ENCODE assay signal across 11 cellular contexts in the genomic region with DNA sequence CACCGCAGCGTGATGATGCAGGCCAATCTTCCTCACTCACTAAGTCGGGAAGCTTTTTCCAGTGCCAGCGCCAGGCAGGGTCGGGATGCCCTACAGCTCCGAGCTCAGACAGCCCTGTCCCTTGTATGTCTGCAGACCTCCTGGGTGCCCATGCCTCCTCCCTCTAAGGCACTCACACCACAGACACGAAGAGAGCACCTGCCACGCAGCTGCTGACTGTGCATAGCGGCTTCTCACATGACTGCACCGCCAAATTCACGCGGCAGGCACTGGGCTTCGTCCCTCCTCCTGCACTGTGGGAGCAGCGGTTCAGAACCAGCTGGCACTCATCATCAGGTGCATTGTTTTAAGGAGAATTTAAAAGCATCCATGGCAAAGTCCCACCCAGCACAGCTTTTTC.
A peak's percentile ranks its signal among the peaks of the same experiment; 100 is the strongest.
DNase-seq lines count a peak whose midpoint lies in the region; ATAC-seq, FAIRE-seq and TF ChIP-seq lines count a peak whose summit lies in the region.
"Had no signal": no experiment of that assay in that cellular context is flagged by ENCODE, and none has a peak within 500 bp of the region (broad histone marks: within the 10 kb centered on the region; RNA-seq: fewer than 3 reads in every experiment).

No MANE protein-coding gene starts in this region.

- H3K27me3 ChIP-seq in HepG2 (ENCODE audit: control insufficient read depth in 1 of 2, insufficient read depth in 2 of 2, low read length in 2 of 2): peaks cover 0 to 18% of the 10 kb centered on the region in 2 experiments; a peak in 1 of 5 replicates
- no peaks in the 10 kb centered on the region for H3K27me3 ChIP-seq in right lobe of liver
- H3K27me3 ChIP-seq in endodermal cell (ENCODE audit: control insufficient read depth, insufficient read depth, low read length, poor library complexity, severe bottlenecking): peaks cover 10% of the 10 kb centered on the region
- H3K27me3 ChIP-seq in MM.1S (replicated peaks; ENCODE audit: insufficient read depth, low read length): no peaks in the 10 kb centered on the region

- H3K4me3 Mint-ChIP-seq in endodermal cell: no peak overlapping the region
- H3K4me3 Mint-ChIP-seq: natural killer cell had no signal

- peaks cover 21% of the 10 kb centered on the region for H3K4me1 ChIP-seq in HepG2 (ENCODE audit: insufficient read depth, low read length)
- H3K4me1 ChIP-seq in right lobe of liver: no peaks in the 10 kb centered on the region
- no peaks in the 10 kb centered on the region for H3K4me1 ChIP-seq in endodermal cell (ENCODE audit: control insufficient read depth, insufficient read depth, low read length)
- H3K4me1 ChIP-seq in MM.1S (ENCODE audit: low read length): no peaks in the 10 kb centered on the region

- no peaks in the 10 kb centered on the region for H3K9me3 ChIP-seq in HepG2 (ENCODE audit: low read length)
- no peaks in the 10 kb centered on the region for H3K9me3 ChIP-seq in right lobe of liver
- H3K9me3 ChIP-seq in endodermal cell (ENCODE audit: control insufficient read depth, low read length): no peaks in the 10 kb centered on the region
- H3K9me3 ChIP-seq in MM.1S (replicated peaks; ENCODE audit: insufficient read depth, low read length): no peaks in the 10 kb centered on the region

- no peak for TF ChIP-seq EP300 in HepG2 (IDR thresholded peaks at IDR 0.05; ENCODE audit: low read depth in 2 of 2, low read length in 2 of 2)
- no peak for TF ChIP-seq EP300 in HepG2 (CRISPR knock-in tag; IDR thresholded peaks at IDR 0.05; ENCODE audit: borderline replicate concordance)

- peaks cover 14% of the 10 kb centered on the region for H3K27me3 Mint-ChIP-seq in endodermal cell (ENCODE audit: insufficient read depth)

- TF ChIP-seq CTCF in HepG2 (CRISPR knock-in tag; IDR thresholded peaks at IDR 0.05) (no peak), right lobe of liver (IDR thresholded peaks at IDR 0.05) (no peak), endodermal cell (conservative IDR thresholded peaks at IDR 0.05) (no peak), MM.1S (IDR thresholded peaks at IDR 0.05; ENCODE audit: low read length) (no peak)

- H3K4me3 ChIP-seq in HepG2 (replicated peaks in 1 of 3; ENCODE audit: insufficient read depth in 1 of 3, low read depth in 2 of 3, low read length in 3 of 3) (no peak overlapping the region), right lobe of liver (no peak overlapping the region), endodermal cell (ENCODE audit: low read length) (no peak overlapping the region), MM.1S (ENCODE audit: low read length) (no peak overlapping the region)

- no peak overlapping the region for H3K27ac Mint-ChIP-seq in endodermal cell
- H3K27ac Mint-ChIP-seq: natural killer cell had no signal

- TF ChIP-seq POLR2A in HepG2 (IDR thresholded peaks at IDR 0.05; ENCODE audit: insufficient read depth in 1 of 2, low read depth in 2 of 2, low read length in 2 of 2) (0 out of 4 replicates have a peak, but pooled peaks of 1 of the 2 experiments have one; percentile 21), right lobe of liver (IDR thresholded peaks at IDR 0.05) (no peak)

- no peaks in the 10 kb centered on the region for H3K9me3 Mint-ChIP-seq in endodermal cell
- H3K9me3 Mint-ChIP-seq: natural killer cell had no signal

- peaks cover 3% of the 10 kb centered on the region for H3K36me3 Mint-ChIP-seq in endodermal cell (ENCODE audit: low read depth)
- H3K36me3 Mint-ChIP-seq: natural killer cell had no signal

- CTCF ChIA-PET in HepG2 (lab: Yijun Ruan, JAX; ENCODE audit: low intra/inter-chr PET ratio, low total read pairs): interaction anchor here (1.0 to 2.7 kb wide), 2 partner anchors 200 to 206 kb away, joined by 11 to 26 read pairs; no protein-coding TSS in a partner anchor

- no peak for FAIRE-seq in HepG2 (lab: Jason Lieb, UNC)
- FAIRE-seq: H54, RCC 7860 had no signal

- BruUV-seq in HepG2 (replicated peaks; lab: Mats Ljungman, UMichigan): no TSS peak

- H3K9ac ChIP-seq in HepG2 (ENCODE audit: insufficient read depth, low read depth, low read length) (no peak overlapping the region), endodermal cell (ENCODE audit: extremely low read depth, low read length, poor library complexity, severe bottlenecking) (no peak overlapping the region), MM.1S (ENCODE audit: low read length) (no peak overlapping the region)

- intact Hi-C loops in HepG2 (cut with micrococcal nuclease; ENCODE audit: unreplicated experiment): loop anchor here (10.0 kb wide), 1 partner anchor 87 kb away; a partner anchor contains a TSS
- intact Hi-C loops in right lobe of liver (cut with DNase I): loop anchor here (5.0 to 10.0 kb wide), 3 partner anchors 207 to 610 kb away; no protein-coding TSS in a partner anchor

- H4K20me1 ChIP-seq in HepG2 (ENCODE audit: insufficient read depth, low read length): peaks cover 4% of the 10 kb centered on the region; the same call in 1 of the 2 replicates
- H4K20me1 ChIP-seq in MM.1S (ENCODE audit: insufficient read depth, low read length): no peaks in the 10 kb centered on the region

- 88% methylated on average over 14 of the region's 14 CpGs for WGBS in HepG2 (ENCODE audit: low lambda C conversion rate)
- 72% methylated on average over 6 of the region's 14 CpGs for WGBS in right lobe of liver (ENCODE audit: insufficient coverage, low coverage, low lambda C conversion rate, missing lambda C conversion rate)
- WGBS in endodermal cell (ENCODE audit: insufficient coverage in 1 of 2, insufficient read length in 1 of 2), 2 experiments: 89 to 90% methylated on average over 10 to 14 of the region's 14 CpGs

- H3K36me3 ChIP-seq in HepG2 (replicated peaks in 1 of 2; ENCODE audit: control insufficient read depth in 1 of 2, insufficient read depth in 2 of 2, low read length in 2 of 2): 0 out of 5 replicates have a peak, but pooled peaks cover 2 to 4% of the 10 kb centered on the region in 2 experiments
- H3K36me3 ChIP-seq in right lobe of liver: no peaks in the 10 kb centered on the region
- no peaks in the 10 kb centered on the region for H3K36me3 ChIP-seq in endodermal cell (ENCODE audit: control insufficient read depth, insufficient read depth, low read length)
- no peaks in the 10 kb centered on the region for H3K36me3 ChIP-seq in MM.1S (replicated peaks; ENCODE audit: insufficient read depth, low read length)

- ATAC-seq in HepG2 (no peak), right lobe of liver (no peak), HG03354 (IDR thresholded peaks at IDR 0.05; ENCODE audit: poor library complexity, severe bottlenecking, unreplicated experiment) (no peak)

- H2AFZ ChIP-seq in HepG2 (ENCODE audit: low read length) (no peak overlapping the region), MM.1S (ENCODE audit: low read length) (no peak overlapping the region)

- DNase-seq in HepG2 (ENCODE audit: low spot score): no peak
- no peak for DNase-seq in right lobe of liver
- peak; percentile 43 for DNase-seq in NCI-H524 treated with DMSO at 0.1 percent for 48 hours (lab: John Stamatoyannopoulos, UW)
- peak; percentile 20 for DNase-seq in inferior parietal cortex (ENCODE audit: extremely low spot score)
- no peak for DNase-seq in endodermal cell
- no peak for DNase-seq in H4 (ENCODE audit: low spot score)
- no peak for DNase-seq in MM.1S

- H3K27ac ChIP-seq in HepG2 (ENCODE audit: extremely low read length, insufficient read depth, low read length): no peak overlapping the region
- no peak overlapping the region for H3K27ac ChIP-seq in right lobe of liver
- no peak overlapping the region for H3K27ac ChIP-seq in endodermal cell (ENCODE audit: low read depth, low read length)
- no peak overlapping the region for H3K27ac ChIP-seq in MM.1S (ENCODE audit: low read length)

- no peaks in the 10 kb centered on the region for H3K79me2 ChIP-seq in HepG2 (ENCODE audit: insufficient read depth, low read length)
- H3K79me2 ChIP-seq in MM.1S (ENCODE audit: low read length): no peaks in the 10 kb centered on the region

- TF ChIP-seq RAD21 in HepG2 (CRISPR knock-in tag; IDR thresholded peaks at IDR 0.05): no peak

- in situ Hi-C loops in HepG2 (cut with HindIII; ENCODE audit: extremely low pct_ligation_motif_present, low pct_unique_long_range_greater_than_20kb): loop anchor here (5.0 to 10.0 kb wide), 2 partner anchors 200 to 607 kb away; no protein-coding TSS in a partner anchor

- no peaks in the 10 kb centered on the region for H3K9me2 ChIP-seq in MM.1S (replicated peaks; ENCODE audit: insufficient read depth, low read length)

- peaks cover 6% of the 10 kb centered on the region for H3K4me1 Mint-ChIP-seq in endodermal cell

- H3F3A ChIP-seq in MM.1S (ENCODE audit: insufficient read depth, low read length): no peaks in the 10 kb centered on the region

- H3K4me2 ChIP-seq in HepG2 (ENCODE audit: low read depth, low read length) (no peak overlapping the region), MM.1S (ENCODE audit: low read depth, low read length) (no peak overlapping the region)

- POLR2A ChIA-PET in HepG2 (lab: Yijun Ruan, JAX): interaction anchor here (0.6 kb wide), 1 partner anchor 184 kb away, joined by 4 read pairs; no protein-coding TSS in a partner anchor

TF ChIP-seq in HepG2, 621 proteins besides CTCF, POLR2A, EP300 and RAD21:
- TF ChIP-seq ZNF331 (CRISPR knock-in tag; IDR thresholded peaks at IDR 0.05) (no peak), RBM22 (optimal IDR thresholded peaks at IDR 0.05; ENCODE audit: low read length) (peak; percentile 4)

Comparison
In these comparisons a context has a peak if more than half of its experiments do, and no peak if none do; other contexts are left out.
1. DNase-seq: peak in NCI-H524 treated with DMSO at 0.1 percent for 48 hours (single experiment) and inferior parietal cortex (single experiment); none in HepG2 (single experiment), right lobe of liver (0 of 3), endodermal cell (single experiment), H4 (single experiment) and MM.1S (single experiment).